14 cellular contexts compared by ENCODE assay signal in the genomic region with DNA sequence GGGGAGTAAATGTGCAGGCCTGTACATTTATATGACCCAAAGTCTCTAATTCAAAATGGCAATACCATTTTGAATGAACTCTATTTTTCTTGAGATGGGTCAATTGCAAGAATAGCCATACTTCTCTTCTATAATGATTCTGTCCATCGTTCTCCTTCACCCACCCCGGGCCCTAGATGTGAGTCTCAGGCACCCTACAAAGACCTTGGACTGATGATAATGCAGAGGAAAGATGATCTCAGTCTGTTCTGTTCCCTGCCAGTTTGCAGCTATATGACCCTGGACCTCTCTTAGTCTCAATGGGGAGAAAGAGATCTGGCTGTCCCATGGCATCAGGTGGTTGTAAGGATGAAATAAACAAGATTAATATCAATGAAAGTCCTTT. TPM values are rescaled to one million over a fixed set of nuclear protein-coding genes. Genes with fewer than 3 reads are reported as not detected.
A peak's percentile ranks its signal among the peaks of the same experiment; 100 is the strongest.
DNase-seq lines count a peak whose midpoint lies in the region; ATAC-seq, FAIRE-seq and TF ChIP-seq lines count a peak whose summit lies in the region.
"Had no signal": no experiment of that assay in that cellular context is flagged by ENCODE, and none has a peak within 500 bp of the region (broad histone marks: within the 10 kb centered on the region; RNA-seq: fewer than 3 reads in every experiment).

No MANE protein-coding gene starts in this region.

- ATAC-seq in activated CD8-positive, alpha-beta T cell treated with anti-CD3 and anti-CD28 coated beads for 36 hours: no peak
- no peak for ATAC-seq in naive B cell (ENCODE audit: low read depth in 2 of 2)
- no peak for ATAC-seq in GM19455 (IDR thresholded peaks at IDR 0.05; ENCODE audit: unreplicated experiment)
- ATAC-seq: HCT116 had no signal

- no peaks in the 10 kb centered on the region for H3K27me3 ChIP-seq in CD4-positive, alpha-beta memory T cell (ENCODE audit: insufficient read depth, low read length)
- H3K27me3 ChIP-seq: stomach, vagina had no signal

- H3K4me1 ChIP-seq in CD4-positive, alpha-beta memory T cell (ENCODE audit: insufficient read depth, low read length): peaks cover 82% of the 10 kb centered on the region

- intact Hi-C loops in CD4-positive, alpha-beta memory T cell (cut with micrococcal nuclease): loop anchor here (1.0 kb wide), 1 partner anchor 194 kb away; no protein-coding TSS in a partner anchor
- intact Hi-C loops in activated CD8-positive, alpha-beta T cell treated with anti-CD3 and anti-CD28 coated beads for 36 hours (cut with micrococcal nuclease): loop anchor here (2.0 kb wide), 1 partner anchor 48 kb away; no protein-coding TSS in a partner anchor

- POLR2A ChIA-PET in CD4-positive, alpha-beta memory T cell (lab: Charles Lee; ENCODE audit: partially characterized antibody): interaction anchor here (0.7 to 8.0 kb wide), 17 partner anchors 10 to 310 kb away, joined by 3 to 110 read pairs (median 7); partner anchors contain the start of genes ARF6 and NEMF
- POLR2A ChIA-PET in activated CD8-positive, alpha-beta T cell treated with anti-CD3 and anti-CD28 coated beads for 36 hours (lab: Charles Lee): interaction anchor here (0.8 to 5.5 kb wide), 12 partner anchors 16 to 500 kb away, joined by 3 to 47 read pairs (median 5); partner anchors contain the start of genes ARF6 and RPS29

- TF ChIP-seq POLR2A in GM12892 (IDR thresholded peaks at IDR 0.05; ENCODE audit: low read depth, low read length): no peak

- peak overlapping the region; percentile 99 for H3K27ac ChIP-seq in CD4-positive, alpha-beta memory T cell (ENCODE audit: low read depth, low read length)
- H3K27ac ChIP-seq: C4-2B, vagina had no signal

- H3K36me3 ChIP-seq in CD4-positive, alpha-beta memory T cell (ENCODE audit: insufficient read depth, low read length): no peaks in the 10 kb centered on the region
- H3K36me3 ChIP-seq: vagina had no signal

- H3K4me1 Mint-ChIP-seq in CD4-positive, alpha-beta memory T cell: peaks cover 59 to 89% (median 74%) of the 10 kb centered on the region in 4 donors
- peaks cover 94% of the 10 kb centered on the region for H3K4me1 Mint-ChIP-seq in activated CD8-positive, alpha-beta T cell treated with anti-CD3 and anti-CD28 coated beads for 36 hours (ENCODE audit: low read depth)
- H3K4me1 Mint-ChIP-seq in naive B cell: peaks cover 69 to 87% (median 74%) of the 10 kb centered on the region in 3 donors

- FAIRE-seq in GM12892 (lab: Jason Lieb, UNC): peak; percentile 48
- FAIRE-seq in urothelium cell line (lab: Jason Lieb, UNC): no peak

- peak overlapping the region; percentile 23 to 78 (median 71) for H3K4me3 Mint-ChIP-seq in CD4-positive, alpha-beta memory T cell
- H3K4me3 Mint-ChIP-seq in activated CD8-positive, alpha-beta T cell treated with anti-CD3 and anti-CD28 coated beads for 36 hours: peak overlapping the region; percentile 56
- H3K4me3 Mint-ChIP-seq in naive B cell: peak overlapping the region; percentile 55 to 85 (median 74)

- no peak for TF ChIP-seq CTCF in activated CD8-positive, alpha-beta T cell treated with anti-CD3 and anti-CD28 coated beads for 36 hours (IDR thresholded peaks at IDR 0.05)

- no peak overlapping the region for H3K4me3 ChIP-seq in CD4-positive, alpha-beta memory T cell (ENCODE audit: low read length in 2 of 2)
- H3K4me3 ChIP-seq: stomach, vagina had no signal

- no peaks in the 10 kb centered on the region for H3K9me3 Mint-ChIP-seq in CD4-positive, alpha-beta memory T cell
- no peaks in the 10 kb centered on the region for H3K9me3 Mint-ChIP-seq in activated CD8-positive, alpha-beta T cell treated with anti-CD3 and anti-CD28 coated beads for 36 hours
- H3K9me3 Mint-ChIP-seq in naive B cell: peaks cover 0 to 5% (median 0%) of the 10 kb centered on the region in 7 donors

- H3K9me3 ChIP-seq in CD4-positive, alpha-beta memory T cell (ENCODE audit: control insufficient read depth in 1 of 2, low read length in 2 of 2): no peaks in the 10 kb centered on the region
- H3K9me3 ChIP-seq: stomach, vagina had no signal

- DNase-seq in CD4-positive, alpha-beta memory T cell: no peak
- DNase-seq in GM12892 (ENCODE audit: insufficient read length) (no peak), naive B cell (no peak), CD1c-positive myeloid dendritic cell (ENCODE audit: extremely low spot score) (no peak), urothelium cell line (ENCODE audit: low spot score) (no peak)
- DNase-seq in activated CD8-positive, alpha-beta T cell treated with anti-CD3 and anti-CD28 coated beads for 36 hours: no peak
- DNase-seq: aorta, NCI-H1105, SHP77, stomach had no signal

- H3K27me3 Mint-ChIP-seq in CD4-positive, alpha-beta memory T cell: no peaks in the 10 kb centered on the region
- H3K27me3 Mint-ChIP-seq in activated CD8-positive, alpha-beta T cell treated with anti-CD3 and anti-CD28 coated beads for 36 hours: no peaks in the 10 kb centered on the region
- H3K27me3 Mint-ChIP-seq in naive B cell: no peaks in the 10 kb centered on the region

- peaks cover 0 to 2% of the 10 kb centered on the region in 2 donors for H3K36me3 Mint-ChIP-seq in CD4-positive, alpha-beta memory T cell
- peaks cover 21% of the 10 kb centered on the region for H3K36me3 Mint-ChIP-seq in activated CD8-positive, alpha-beta T cell treated with anti-CD3 and anti-CD28 coated beads for 36 hours (ENCODE audit: low read depth)
- H3K36me3 Mint-ChIP-seq in naive B cell: peaks cover 9 to 16% of the 10 kb centered on the region in 2 donors

- CTCF ChIA-PET in CD4-positive, alpha-beta memory T cell (lab: Charles Lee; ENCODE audit: partially characterized antibody): interaction anchor here (1.1 to 2.8 kb wide), 9 partner anchors 10 to 233 kb away, joined by 3 to 14 read pairs (median 7); no protein-coding TSS in a partner anchor
- CTCF ChIA-PET in activated CD8-positive, alpha-beta T cell treated with anti-CD3 and anti-CD28 coated beads for 36 hours (lab: Charles Lee): interaction anchor here (0.8 to 7.4 kb wide), 9 partner anchors 10 to 234 kb away, joined by 3 to 51 read pairs (median 4); partner anchors contain the start of gene NEMF

- H3K27ac Mint-ChIP-seq in CD4-positive, alpha-beta memory T cell: peak overlapping the region; percentile 83 to 99 (median 95)
- H3K27ac Mint-ChIP-seq in activated CD8-positive, alpha-beta T cell treated with anti-CD3 and anti-CD28 coated beads for 36 hours: peak overlapping the region; percentile 98
- peak overlapping the region; percentile 96 to 99 (median 99) for H3K27ac Mint-ChIP-seq in naive B cell

RNA-seq across cellular contexts. Expression of gene VCPKMT, which starts 30.1 kb away (rescaled TPM):
- total RNA-seq in CD4-positive, alpha-beta memory T cell: 10 to 100 TPM; 17.3 to 20.1 TPM
- polyA plus RNA-seq in CD4-positive, alpha-beta memory T cell: 10 to 100 TPM; 13.0 to 13.2 TPM
- polyA plus RNA-seq in GM12892 (2012; ENCODE audit: missing spikeins): 10.9 TPM
- 10 to 100 TPM; 11.4 to 11.6 TPM for total RNA-seq in activated CD8-positive, alpha-beta T cell treated with anti-CD3 and anti-CD28 coated beads for 36 hours
- polyA plus RNA-seq in naive B cell (ENCODE audit: low read depth in 6 of 6): 10 to 100 TPM; 24.5 to 43.3 (median 36.5) TPM
